15 cellular contexts compared by ENCODE assay signal in genomic region chr2:134081238-134081637, GRCh38.
"Had no signal": no experiment of that assay in that cellular context is flagged by ENCODE, and none has a peak within 500 bp of the region (broad histone marks: within the 10 kb centered on the region; RNA-seq: fewer than 3 reads in every experiment).

No MANE protein-coding gene starts in this region.

- H3K4me3 ChIP-seq: dorsolateral prefrontal cortex, left lung, lung had no signal

- H3K4me1 ChIP-seq: left lung had no signal

- H3K27ac ChIP-seq: dorsolateral prefrontal cortex, left lung had no signal

- H3K27me3 ChIP-seq: dorsolateral prefrontal cortex, left lung had no signal

- H3K9me3 Mint-ChIP-seq: immature natural killer cell, nephron progenitor cell had no signal

- H3K4me1 Mint-ChIP-seq: immature natural killer cell had no signal

- H3K4me3 Mint-ChIP-seq: immature natural killer cell, naive B cell, nephron progenitor cell had no signal

- FAIRE-seq: frontal cortex, keratinocyte, small intestine had no signal

- DNase-seq: cortex of kidney; dorsolateral prefrontal cortex; effector CD8-positive, alpha-beta T cell; immature natural killer cell; left lung; mesendoderm; naive B cell; nephron progenitor cell; posterior cingulate gyrus; small intestine; stimulated activated CD4-positive, alpha-beta T cell treated with anti-CD3 and anti-CD28 coated beads, Interleukin-12 subunit alpha, Interleukin-12 subunit beta, amount 100 ng/mL, for 4 hours; stimulated activated naive CD4-positive, alpha-beta T cell treated with Interleukin-2 at 50 U/mL for 16 hours had no signal

- H3K36me3 Mint-ChIP-seq: immature natural killer cell, naive B cell had no signal

- H3K36me3 ChIP-seq: left lung had no signal

- ATAC-seq: left lung had no signal

- H3K27ac Mint-ChIP-seq: immature natural killer cell, naive B cell, nephron progenitor cell had no signal
